27 cellular contexts compared by ENCODE assay signal in genomic region chr2:152473151-152473857, GRCh38.
DNase-seq lines count a peak whose midpoint lies in the region; ATAC-seq and TF ChIP-seq lines count a peak whose summit lies in the region.
"Had no signal": no experiment of that assay in that cellular context is flagged by ENCODE, and none has a peak within 500 bp of the region (broad histone marks: within the 10 kb centered on the region; RNA-seq: fewer than 3 reads in every experiment).

No MANE protein-coding gene starts in this region.

- CTCF ChIA-PET in Calu3 (lab: Charles Lee), result interaction anchor here (1.2 kb wide), 1 partner anchor 27 kb away, joined by 3 read pairs; no protein-coding TSS in a partner anchor

- H3K9me3 ChIP-seq in RWPE2 (ENCODE audit: severe bottlenecking), result no peaks in the 10 kb centered on the region
- no peaks in the 10 kb centered on the region for H3K9me3 ChIP-seq in sigmoid colon
- H3K9me3 ChIP-seq: heart right ventricle, left ventricle myocardium inferior, SJCRH30 had no signal

- H3K4me1 ChIP-seq in RWPE2 (ENCODE audit: insufficient read depth, poor library complexity, severe bottlenecking), result peaks cover 50% of the 10 kb centered on the region
- H3K4me1 ChIP-seq in sigmoid colon, result peaks cover 0 to 34% (median 25%) of the 10 kb centered on the region in 4 donors
- H3K4me1 ChIP-seq: SJCRH30 had no signal

- TF ChIP-seq POLR2A in sigmoid colon (IDR thresholded peaks at IDR 0.05), result no peak

- no TSS peak for BruUV-seq in Calu3 (replicated peaks; lab: Mats Ljungman, UMichigan)

- no peaks in the 10 kb centered on the region for H3K27me3 ChIP-seq in RWPE2 (ENCODE audit: insufficient read depth, poor library complexity, severe bottlenecking)
- H3K27me3 ChIP-seq in sigmoid colon, result no peaks in the 10 kb centered on the region
- H3K27me3 ChIP-seq: heart right ventricle, SJCRH30 had no signal

- no peaks in the 10 kb centered on the region for H3K36me3 Mint-ChIP-seq in Calu3 (ENCODE audit: insufficient read depth, unreplicated experiment)
- H3K36me3 Mint-ChIP-seq: brain; CD14-positive monocyte; natural killer cell; stimulated activated memory B cell treated with anti-CD40 and anti-IgM and Interleukin-4, amounts not matched to agents 10 μg/mL and 1 μg/mL and 100 μg/mL, for 72 hours had no signal

- 22 to 74% methylated on average over 1 of the region's 1 CpG for WGBS in sigmoid colon, 2 donors

- H3K36me3 ChIP-seq in RWPE2 (ENCODE audit: low read depth) (no peaks in the 10 kb centered on the region), sigmoid colon (no peaks in the 10 kb centered on the region)
- H3K36me3 ChIP-seq: heart right ventricle, left ventricle myocardium inferior, SJCRH30 had no signal

- no peak for TF ChIP-seq EP300 in sigmoid colon (IDR thresholded peaks at IDR 0.05)

- H3K9me3 Mint-ChIP-seq in Calu3 (ENCODE audit: low read depth, unreplicated experiment), result no peaks in the 10 kb centered on the region
- H3K9me3 Mint-ChIP-seq: activated B cell treated with CpG ODN at 0.5 μM for 24 hours; brain; CD14-positive monocyte; natural killer cell; stimulated activated memory B cell treated with anti-CD40 and anti-IgM and Interleukin-4, amounts not matched to agents 10 μg/mL and 1 μg/mL and 100 μg/mL, for 72 hours had no signal

- H3K27ac ChIP-seq in RWPE2 (ENCODE audit: poor library complexity, severe bottlenecking) (no peak overlapping the region), substantia nigra (ENCODE audit: low read depth, low read length, poor library complexity, severe bottlenecking) (peak overlapping the region; percentile 50), sigmoid colon (no peak overlapping the region)
- H3K27ac ChIP-seq: SJCRH30 had no signal

- no peak overlapping the region for H3K4me3 Mint-ChIP-seq in Calu3 (ENCODE audit: low read depth, unreplicated experiment)
- H3K4me3 Mint-ChIP-seq: activated B cell treated with CpG ODN at 0.5 μM for 24 hours; brain; CD14-positive monocyte; natural killer cell; stimulated activated memory B cell treated with anti-CD40 and anti-IgM and Interleukin-4, amounts not matched to agents 10 μg/mL and 1 μg/mL and 100 μg/mL, for 72 hours had no signal

- no peaks in the 10 kb centered on the region for H3K27me3 Mint-ChIP-seq in Calu3 (ENCODE audit: unreplicated experiment)
- H3K27me3 Mint-ChIP-seq: activated B cell treated with CpG ODN at 0.5 μM for 24 hours; brain; stimulated activated memory B cell treated with anti-CD40 and anti-IgM and Interleukin-4, amounts not matched to agents 10 μg/mL and 1 μg/mL and 100 μg/mL, for 72 hours had no signal

- intact Hi-C loops in sigmoid colon (cut with DNase I) (no loop called here), Calu3 (cut with micrococcal nuclease; ENCODE audit: unreplicated experiment) (no loop called here)

- H3K4me1 Mint-ChIP-seq in Calu3 (ENCODE audit: low read depth, unreplicated experiment), result peaks cover 27% of the 10 kb centered on the region

- peak; percentile 69 for ATAC-seq in RWPE2 (ENCODE audit: low read depth)
- ATAC-seq: HCT116; heart right ventricle; natural killer cell; sciatic nerve; stimulated activated memory B cell treated with anti-CD40 and anti-IgM and Interleukin-4, amounts not matched to agents 10 μg/mL and 1 μg/mL and 100 μg/mL, for 72 hours had no signal

- TF ChIP-seq CTCF in RWPE2 (IDR thresholded peaks at IDR 0.05; ENCODE audit: poor library complexity, severe bottlenecking) (no peak), sigmoid colon (IDR thresholded peaks at IDR 0.05) (no peak), Calu3 (IDR thresholded peaks at IDR 0.05; ENCODE audit: unreplicated experiment) (no peak)

- H3K4me3 ChIP-seq in RWPE2 (ENCODE audit: severe bottlenecking) (no peak overlapping the region), sigmoid colon (no peak overlapping the region)
- H3K4me3 ChIP-seq: heart right ventricle, left ventricle myocardium inferior, SJCRH30 had no signal

- H3K27ac Mint-ChIP-seq in Calu3 (ENCODE audit: unreplicated experiment), result no peak overlapping the region
- H3K27ac Mint-ChIP-seq: activated B cell treated with CpG ODN at 0.5 μM for 24 hours; CD14-positive monocyte; natural killer cell; stimulated activated memory B cell treated with anti-CD40 and anti-IgM and Interleukin-4, amounts not matched to agents 10 μg/mL and 1 μg/mL and 100 μg/mL, for 72 hours had no signal

- DNase-seq in ELR (ENCODE audit: low read depth) (peak; percentile 20), RWPE2 (ENCODE audit: low spot score) (no peak), islet precursor cell (peak; percentile 7), substantia nigra (lab: John Stamatoyannopoulos, UW) (no peak), sigmoid colon (no peak), HK-2 (ENCODE audit: unreplicated experiment) (no peak), Calu3 (no peak)
- DNase-seq: activated B cell treated with CpG ODN at 0.5 μM for 24 hours; activated CD4-positive, alpha-beta T cell treated with anti-CD3 and anti-CD28 coated beads, Interleukin-2, amount 50 U/mL, for 1 hour; activated naive CD4-positive, alpha-beta T cell; activated T-cell treated with anti-CD3 and anti-CD28 coated beads, Interleukin-2, amount 50 U/mL, for 48 hours; EL; erythroblast; heart right ventricle; KBM-7; left ventricle myocardium inferior; natural killer cell; NCI-H1436; NCI-H510A treated with DMSO at 0.1 percent for 48 hours; NK-92 treated with Interleukin-12 subunit alpha and Interleukin-12 subunit beta, amount 100 ng/mL, for 24 hours; SJCRH30; stimulated activated CD4-positive, alpha-beta T cell treated with anti-CD3 and anti-CD28 coated beads, Interleukin-4, amount 100 ng/mL, for 4 hours had no signal

Comparison
In these comparisons a context has a peak if more than half of its experiments do, and no peak if none do; other contexts are left out.
1. DNase-seq: peak in ELR (single experiment) and islet precursor cell (single experiment); none in RWPE2 (single experiment), substantia nigra (0 of 49), sigmoid colon (single experiment), HK-2 (single experiment) and Calu3 (single experiment).